Comparison of ENCODE assay signal across 23 cellular contexts in the genomic region with DNA sequence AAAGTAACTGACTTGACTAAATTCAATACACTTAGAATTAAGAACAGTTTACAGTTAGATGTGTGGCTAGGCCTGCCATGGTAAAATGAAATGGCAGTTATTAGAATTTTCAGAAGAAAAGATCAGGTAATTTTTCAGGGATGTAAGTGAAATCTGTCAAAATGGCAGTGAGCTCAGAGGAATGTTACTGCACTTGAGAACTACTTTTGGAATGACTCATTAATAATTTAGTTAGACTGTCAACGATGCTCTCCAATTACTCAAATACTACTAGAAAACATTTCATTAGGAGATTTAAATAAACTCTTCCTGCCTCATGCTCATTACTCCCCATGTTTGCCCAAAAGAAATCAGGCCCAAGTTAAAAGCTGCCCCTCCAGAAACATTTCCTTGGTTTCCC.
A peak's percentile ranks its signal among the peaks of the same experiment; 100 is the strongest.
DNase-seq lines count a peak whose midpoint lies in the region; ATAC-seq, FAIRE-seq and TF ChIP-seq lines count a peak whose summit lies in the region.
"Had no signal": no experiment of that assay in that cellular context is flagged by ENCODE, and none has a peak within 500 bp of the region (broad histone marks: within the 10 kb centered on the region; RNA-seq: fewer than 3 reads in every experiment).

No MANE protein-coding gene starts in this region.

- DNase-seq in AG08395 (ENCODE audit: low spot score), result peak; percentile 20
- peak; percentile 30 for DNase-seq in astrocyte (ENCODE audit: low read depth)
- no peak for DNase-seq in lower lobe of right lung
- DNase-seq in GDM1 (lab: John Stamatoyannopoulos, UW), result no peak
- DNase-seq in HTR-8/SVneo (ENCODE audit: insufficient read length, low spot score), result no peak
- DNase-seq: CD4-positive, alpha-beta memory T cell; dorsolateral prefrontal cortex; left cardiac atrium; midbrain; NCI-H1694; PC-9; psoas muscle; small intestine; stimulated activated CD4-positive, alpha-beta T cell treated with anti-CD3 and anti-CD28 coated beads, Interleukin-4, amount 100 ng/mL, for 4 hours; T-helper 2 cell had no signal

- H3K4me1 ChIP-seq in astrocyte (ENCODE audit: insufficient read depth, low read length) (peaks cover 10% of the 10 kb centered on the region), lower lobe of right lung (peaks cover 43% of the 10 kb centered on the region)
- H3K4me1 ChIP-seq: neural progenitor cell had no signal

- peak in 1 of 2 donors; percentile 25 for ATAC-seq in lower lobe of right lung
- no peak for ATAC-seq in GM21390 (IDR thresholded peaks at IDR 0.05; ENCODE audit: unreplicated experiment)
- no peak for ATAC-seq in HG03159 (IDR thresholded peaks at IDR 0.05; ENCODE audit: unreplicated experiment)
- ATAC-seq: left cardiac atrium, psoas muscle, WTC11 had no signal

- H3K9me3 ChIP-seq in astrocyte (ENCODE audit: insufficient read depth, low read depth, low read length) (no peaks in the 10 kb centered on the region), lower lobe of right lung (no peaks in the 10 kb centered on the region)
- H3K9me3 ChIP-seq: psoas muscle had no signal

- no peak overlapping the region for H3K27ac ChIP-seq in astrocyte (ENCODE audit: low read depth, low read length)
- peak overlapping the region; percentile 1 for H3K27ac ChIP-seq in lower lobe of right lung
- H3K27ac ChIP-seq: neural progenitor cell, PC-9, psoas muscle had no signal

- no peaks in the 10 kb centered on the region for H3K9me3 Mint-ChIP-seq in astrocyte (ENCODE audit: unreplicated experiment)
- H3K9me3 Mint-ChIP-seq: activated T-helper 1 cell treated with anti-CD3 and anti-CD28 coated beads, Interleukin-12 subunit alpha, Interleukin-12 subunit beta, Interleukin-2, Interleukin-4 antibody, amounts not matched to agents 30 ng/mL and 10 ng/mL and 1 ng/mL, durations not matched to agents 14 hours and 24 hours and 36 hours; IgD-negative memory B cell; neural progenitor cell; WTC11 had no signal

- no peaks in the 10 kb centered on the region for H3K27me3 ChIP-seq in astrocyte (ENCODE audit: insufficient read depth, low read length)
- no peaks in the 10 kb centered on the region for H3K27me3 ChIP-seq in lower lobe of right lung (ENCODE audit: low read depth)
- H3K27me3 ChIP-seq: dorsolateral prefrontal cortex, neural progenitor cell had no signal

- no peak overlapping the region for H3K27ac Mint-ChIP-seq in astrocyte (ENCODE audit: unreplicated experiment)
- H3K27ac Mint-ChIP-seq: activated T-helper 1 cell treated with anti-CD3 and anti-CD28 coated beads, Interleukin-12 subunit alpha, Interleukin-12 subunit beta, Interleukin-2, Interleukin-4 antibody, amounts not matched to agents 30 ng/mL and 10 ng/mL and 1 ng/mL, durations not matched to agents 14 hours and 24 hours and 36 hours; IgD-negative memory B cell; neural progenitor cell; WTC11 had no signal

- H3K4me2 ChIP-seq in astrocyte (ENCODE audit: low read length), result no peak overlapping the region
- H3K4me2 ChIP-seq: neural progenitor cell, PC-9 had no signal

- no peak overlapping the region for H2AFZ ChIP-seq in astrocyte (ENCODE audit: low read depth, low read length)
- H2AFZ ChIP-seq: neural progenitor cell, PC-9 had no signal

- H3K27me3 Mint-ChIP-seq in astrocyte (ENCODE audit: low read depth, unreplicated experiment), result no peaks in the 10 kb centered on the region
- H3K27me3 Mint-ChIP-seq: CD4-positive, alpha-beta memory T cell had no signal

- peaks cover 20% of the 10 kb centered on the region for H3K79me2 ChIP-seq in astrocyte (ENCODE audit: insufficient read depth, low read length)

- H3K4me3 ChIP-seq in GM08714 (ENCODE audit: low read length) (peak overlapping the region; percentile 40; the same call in 1 of the 2 replicates), astrocyte (ENCODE audit: insufficient read depth, low read depth, low read length) (no peak overlapping the region), lower lobe of right lung (no peak overlapping the region)
- H3K4me3 ChIP-seq: dorsolateral prefrontal cortex, neural progenitor cell, PC-9, psoas muscle had no signal

- H4K20me1 ChIP-seq in astrocyte (ENCODE audit: insufficient read depth, low read length), result peaks cover 58% of the 10 kb centered on the region

- intact Hi-C loops in lower lobe of right lung (cut with DNase I), result no loop called here

- H3K4me3 Mint-ChIP-seq in astrocyte (ENCODE audit: unreplicated experiment), result no peak overlapping the region
- H3K4me3 Mint-ChIP-seq: activated T-helper 1 cell treated with anti-CD3 and anti-CD28 coated beads, Interleukin-12 subunit alpha, Interleukin-12 subunit beta, Interleukin-2, Interleukin-4 antibody, amounts not matched to agents 30 ng/mL and 10 ng/mL and 1 ng/mL, durations not matched to agents 14 hours and 24 hours and 36 hours; CD4-positive, alpha-beta memory T cell; IgD-negative memory B cell; neural progenitor cell; WTC11 had no signal

- peaks cover 27% of the 10 kb centered on the region for H3K4me1 Mint-ChIP-seq in astrocyte (ENCODE audit: low read depth, unreplicated experiment)
- H3K4me1 Mint-ChIP-seq: neural progenitor cell had no signal

- peaks cover 3% of the 10 kb centered on the region for H3K36me3 ChIP-seq in astrocyte (ENCODE audit: insufficient read depth, low read length)
- H3K36me3 ChIP-seq in lower lobe of right lung, result peaks cover 22% of the 10 kb centered on the region
- H3K36me3 ChIP-seq: neural progenitor cell had no signal

- H3K9ac ChIP-seq in astrocyte (ENCODE audit: low read length), result no peak overlapping the region
- H3K9ac ChIP-seq: neural progenitor cell had no signal

- TF ChIP-seq CTCF in astrocyte (IDR thresholded peaks at IDR 0.05; ENCODE audit: insufficient read depth, low read depth, low read length), result no peak
- TF ChIP-seq CTCF in lower lobe of right lung (IDR thresholded peaks at IDR 0.05), result no peak

- H3K36me3 Mint-ChIP-seq in astrocyte (ENCODE audit: low read depth, unreplicated experiment), result peaks cover 28% of the 10 kb centered on the region
- H3K36me3 Mint-ChIP-seq: neural progenitor cell, WTC11 had no signal

- FAIRE-seq in astrocyte (lab: Jason Lieb, UNC) (peak; percentile 5), HTR-8/SVneo (lab: Jason Lieb, UNC) (no peak)
- FAIRE-seq: H54, small intestine had no signal

Comparison
In these comparisons a context has a peak if more than half of its experiments do, and no peak if none do; other contexts are left out.
1. DNase-seq: peak in AG08395 (single experiment) and astrocyte (single experiment); none in lower lobe of right lung (single experiment), GDM1 (single experiment) and HTR-8/SVneo (single experiment).